17 cellular contexts compared by ENCODE assay signal in the genomic region with DNA sequence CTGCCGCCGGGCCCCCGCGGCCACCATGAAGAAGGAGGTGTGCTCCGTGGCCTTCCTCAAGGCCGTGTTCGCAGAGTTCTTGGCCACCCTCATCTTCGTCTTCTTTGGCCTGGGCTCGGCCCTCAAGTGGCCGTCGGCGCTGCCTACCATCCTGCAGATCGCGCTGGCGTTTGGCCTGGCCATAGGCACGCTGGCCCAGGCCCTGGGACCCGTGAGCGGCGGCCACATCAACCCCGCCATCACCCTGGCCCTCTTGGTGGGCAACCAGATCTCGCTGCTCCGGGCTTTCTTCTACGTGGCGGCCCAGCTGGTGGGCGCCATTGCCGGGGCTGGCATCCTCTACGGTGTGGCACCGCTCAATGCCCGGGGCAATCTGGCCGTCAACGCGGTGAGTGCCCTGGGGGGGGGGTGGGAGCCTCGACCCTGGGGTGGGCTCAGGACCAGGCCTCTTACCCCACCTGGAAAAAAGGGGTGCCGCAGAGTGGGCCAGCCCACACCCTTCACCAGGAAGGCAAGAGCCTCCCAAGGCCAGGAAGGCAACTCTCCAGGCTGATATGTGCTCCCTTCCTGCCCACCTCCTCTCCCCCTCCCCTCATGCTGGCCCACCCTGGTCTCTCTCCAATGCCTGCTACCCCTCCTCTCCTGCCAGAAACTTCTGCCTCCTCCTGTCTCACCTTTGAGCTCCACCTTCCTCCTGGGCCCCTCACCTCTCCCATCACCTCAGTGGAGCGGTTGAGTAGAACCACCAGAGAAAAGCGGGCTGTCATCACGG. TPM values are rescaled to one million over a fixed set of nuclear protein-coding genes. Genes with fewer than 3 reads are reported as not detected.
DNase-seq lines count a peak whose midpoint lies in the region; ATAC-seq and TF ChIP-seq lines count a peak whose summit lies in the region.
"Had no signal": no experiment of that assay in that cellular context is flagged by ENCODE, and none has a peak within 500 bp of the region (broad histone marks: within the 10 kb centered on the region; RNA-seq: fewer than 3 reads in every experiment).

No MANE protein-coding gene starts in this region.

- no peaks in the 10 kb centered on the region for H3K9me3 Mint-ChIP-seq in activated CD4-positive, alpha-beta T cell treated with anti-CD3 and anti-CD28 coated beads, Interleukin-2, amount 10 ng/mL, durations not matched to agents 24 days and 14 days
- H3K9me3 Mint-ChIP-seq in memory B cell (no peaks in the 10 kb centered on the region), type B pancreatic cell (no peaks in the 10 kb centered on the region), glutamatergic neuron (ENCODE audit: unreplicated experiment) (peaks cover 14% of the 10 kb centered on the region)
- H3K9me3 Mint-ChIP-seq: T-helper 1 cell treated with Interleukin-12 subunit alpha and Interleukin-12 subunit beta and Interleukin-4 antibody, amounts not matched to agents 30 μg/mL and 1 μg/mL, for 36 hours had no signal

- no peak overlapping the region for H3K27ac Mint-ChIP-seq in activated CD4-positive, alpha-beta T cell treated with anti-CD3 and anti-CD28 coated beads, Interleukin-2, amount 10 ng/mL, durations not matched to agents 24 days and 14 days
- H3K27ac Mint-ChIP-seq in memory B cell (no peak overlapping the region), type B pancreatic cell (no peak overlapping the region), glutamatergic neuron (ENCODE audit: unreplicated experiment) (no peak overlapping the region)
- H3K27ac Mint-ChIP-seq: T-helper 1 cell treated with Interleukin-12 subunit alpha and Interleukin-12 subunit beta and Interleukin-4 antibody, amounts not matched to agents 30 μg/mL and 1 μg/mL, for 36 hours had no signal

- peak overlapping the region; percentile 60 for H3K4me3 Mint-ChIP-seq in activated CD4-positive, alpha-beta T cell treated with anti-CD3 and anti-CD28 coated beads, Interleukin-2, amount 10 ng/mL, durations not matched to agents 24 days and 14 days
- peak overlapping the region; percentile 28 for H3K4me3 Mint-ChIP-seq in memory B cell
- peak overlapping the region; percentile 49 for H3K4me3 Mint-ChIP-seq in type B pancreatic cell
- no peak overlapping the region for H3K4me3 Mint-ChIP-seq in glutamatergic neuron (ENCODE audit: unreplicated experiment)
- H3K4me3 Mint-ChIP-seq: T-helper 1 cell treated with Interleukin-12 subunit alpha and Interleukin-12 subunit beta and Interleukin-4 antibody, amounts not matched to agents 30 μg/mL and 1 μg/mL, for 36 hours had no signal

- intact Hi-C loops in activated CD4-positive, alpha-beta T cell treated with anti-CD3 and anti-CD28 coated beads, Interleukin-2, amount 10 ng/mL, durations not matched to agents 24 days and 14 days (cut with micrococcal nuclease), result no loop called here

- DNase-seq in activated CD4-positive, alpha-beta T cell treated with anti-CD3 and anti-CD28 coated beads, Interleukin-2, amount 10 ng/mL, durations not matched to agents 24 days and 14 days, result no peak
- no peak for DNase-seq in activated CD4-positive, alpha-beta T cell treated with anti-CD3 and anti-CD28 coated beads, Interleukin-2, amount 50 U/mL, for 4 hours
- DNase-seq in memory B cell (ENCODE audit: low spot score in 2 of 2) (no peak), type B pancreatic cell (ENCODE audit: extremely low spot score, unreplicated experiment) (no peak), islet precursor cell (no peak), glutamatergic neuron (no peak)
- no peak for DNase-seq in stimulated activated CD4-positive, alpha-beta T cell treated with anti-CD3 and anti-CD28 coated beads, Interleukin-4, amount 100 ng/mL, for 1 hour
- DNase-seq: activated CD4-positive, CD25-positive, alpha-beta regulatory T cell treated with anti-CD3 and anti-CD28 coated beads, Interleukin-2, amount 50 U/mL, for 72 hours; activated gamma-delta T cell; cerebellar nuclear complex; stimulated activated CD4-positive, alpha-beta T cell treated with anti-CD3 and anti-CD28 coated beads, Interleukin-4, amount 100 ng/mL, for 4 hours; stimulated activated CD8-positive, alpha-beta memory T cell treated with anti-CD3 and anti-CD28 coated beads, Interleukin-4, amount 100 ng/mL, for 48 hours had no signal

- no peak for ATAC-seq in memory B cell (ENCODE audit: low read depth)

- peaks cover 70% of the 10 kb centered on the region for H3K27me3 Mint-ChIP-seq in activated CD4-positive, alpha-beta T cell treated with anti-CD3 and anti-CD28 coated beads, Interleukin-2, amount 10 ng/mL, durations not matched to agents 24 days and 14 days
- peaks cover 32% of the 10 kb centered on the region for H3K27me3 Mint-ChIP-seq in memory B cell
- peaks cover 82% of the 10 kb centered on the region for H3K27me3 Mint-ChIP-seq in type B pancreatic cell
- H3K27me3 Mint-ChIP-seq in glutamatergic neuron (ENCODE audit: unreplicated experiment), result peaks cover 32% of the 10 kb centered on the region

- H3K4me1 Mint-ChIP-seq in activated CD4-positive, alpha-beta T cell treated with anti-CD3 and anti-CD28 coated beads, Interleukin-2, amount 10 ng/mL, durations not matched to agents 24 days and 14 days, result peaks cover 7% of the 10 kb centered on the region
- H3K4me1 Mint-ChIP-seq in memory B cell (peaks cover 11% of the 10 kb centered on the region), type B pancreatic cell (ENCODE audit: unreplicated experiment) (peaks cover 9% of the 10 kb centered on the region), glutamatergic neuron (ENCODE audit: low read depth, unreplicated experiment) (peaks cover 3% of the 10 kb centered on the region)

- H3K27ac ChIP-seq in VCaP, result peak overlapping the region; percentile 74
- H3K27ac ChIP-seq: tibial artery had no signal

- no peak for TF ChIP-seq CTCF in VCaP (conservative IDR thresholded peaks at IDR 0.05)
- TF ChIP-seq CTCF in type B pancreatic cell (conservative IDR thresholded peaks at IDR 0.05), result no peak
- TF ChIP-seq CTCF in glutamatergic neuron (IDR thresholded peaks at IDR 0.05; ENCODE audit: partially characterized antibody, unreplicated experiment), result no peak

- H3K36me3 Mint-ChIP-seq in activated CD4-positive, alpha-beta T cell treated with anti-CD3 and anti-CD28 coated beads, Interleukin-2, amount 10 ng/mL, durations not matched to agents 24 days and 14 days (ENCODE audit: low read depth), result no peaks in the 10 kb centered on the region
- H3K36me3 Mint-ChIP-seq in memory B cell (no peaks in the 10 kb centered on the region), type B pancreatic cell (peaks cover 4% of the 10 kb centered on the region), glutamatergic neuron (ENCODE audit: unreplicated experiment) (peaks cover 10% of the 10 kb centered on the region)

RNA-seq across cellular contexts. Expression of a gene that starts 0.5 kb away (rescaled TPM):
- total RNA-seq in activated CD4-positive, alpha-beta T cell treated with anti-CD3 and anti-CD28 coated beads, Interleukin-2, amount 10 ng/mL, durations not matched to agents 24 days and 14 days, result not detected in 2 replicates
- total RNA-seq in type B pancreatic cell (ENCODE audit: low replicate concordance) (0.95 and 0.97 TPM in 2 replicates), glutamatergic neuron (ENCODE audit: unreplicated experiment) (not detected)

RNA-seq across cellular contexts. Expression of a gene that starts 10.6 kb away (rescaled TPM):
- total RNA-seq in activated CD4-positive, alpha-beta T cell treated with anti-CD3 and anti-CD28 coated beads, Interleukin-2, amount 10 ng/mL, durations not matched to agents 24 days and 14 days, result not detected in 2 replicates
- 0.22 TPM in 1 of 2 replicates, not detected in the other for total RNA-seq in type B pancreatic cell (ENCODE audit: low replicate concordance)
- 0.37 TPM for total RNA-seq in glutamatergic neuron (ENCODE audit: unreplicated experiment)
- total RNA-seq: A172, left ventricle myocardium inferior had no signal

RNA-seq across cellular contexts. Expression of a gene that starts 11.6 kb away (rescaled TPM):
- not detected in 2 replicates for total RNA-seq in activated CD4-positive, alpha-beta T cell treated with anti-CD3 and anti-CD28 coated beads, Interleukin-2, amount 10 ng/mL, durations not matched to agents 24 days and 14 days
- total RNA-seq in type B pancreatic cell (ENCODE audit: low replicate concordance), result 0.55 TPM in 1 of 2 replicates, not detected in the other
- total RNA-seq in glutamatergic neuron (ENCODE audit: unreplicated experiment), result not detected
- total RNA-seq: A172, left ventricle myocardium inferior had no signal

RNA-seq across cellular contexts. Expression of a gene that starts 58.5 kb away (rescaled TPM):
- total RNA-seq in activated CD4-positive, alpha-beta T cell treated with anti-CD3 and anti-CD28 coated beads, Interleukin-2, amount 10 ng/mL, durations not matched to agents 24 days and 14 days, result 0.30 and 0.54 TPM in 2 replicates
- total RNA-seq in type B pancreatic cell (ENCODE audit: low replicate concordance) (0.14 and 1.7 TPM in 2 replicates), glutamatergic neuron (ENCODE audit: unreplicated experiment) (3.5 TPM)
- total RNA-seq: A172 had no signal
